ENCODE assay signal across 26 cellular contexts in the genomic region with DNA sequence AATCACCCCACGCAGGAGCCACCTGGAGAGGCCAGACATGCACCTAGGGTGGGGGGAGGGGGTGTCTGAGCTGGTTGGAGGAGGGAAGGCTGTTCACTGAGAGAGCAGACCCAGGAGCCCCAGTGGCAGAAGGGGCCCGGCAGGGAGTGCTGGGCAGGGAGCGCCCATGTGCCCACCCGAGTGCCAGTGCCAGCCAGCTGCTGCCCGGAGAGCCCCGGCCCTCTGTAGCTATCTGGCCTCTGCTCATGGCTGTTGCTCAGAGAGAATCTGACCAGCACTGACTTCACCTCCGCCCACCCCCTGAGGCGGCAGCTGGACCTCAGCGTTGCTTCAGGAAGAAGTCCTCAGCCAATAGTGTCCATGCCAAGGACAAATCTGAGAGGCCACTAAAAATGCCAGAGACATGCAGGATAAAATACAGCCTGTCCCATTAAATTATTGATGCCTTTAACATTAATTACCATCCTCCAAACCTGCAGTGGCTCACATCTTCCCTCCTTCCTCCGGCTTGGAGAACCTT. TPM values are rescaled to one million over a fixed set of nuclear protein-coding genes. Genes with fewer than 3 reads are reported as not detected.
"Had no signal": no experiment of that assay in that cellular context is flagged by ENCODE, and none has a peak within 500 bp of the region (broad histone marks: within the 10 kb centered on the region; RNA-seq: fewer than 3 reads in every experiment).

No MANE protein-coding gene starts in this region.

- H3K36me3 Mint-ChIP-seq: naive B cell; stimulated activated naive B cell treated with anti-CD40 and anti-IgM and Interleukin-4, amounts not matched to agents 10 μg/mL and 1 μg/mL and 100 μg/mL, for 72 hours had no signal

- H3K4me3 Mint-ChIP-seq: nephron; stimulated activated naive B cell treated with anti-CD40 and anti-IgM and Interleukin-4, amounts not matched to agents 10 μg/mL and 1 μg/mL and 100 μg/mL, for 72 hours; stimulated activated naive CD8-positive, alpha-beta T cell treated with anti-CD3 and anti-CD28 coated beads, Interleukin-15, amount 100 ng/mL, for 72 hours had no signal

- H3K36me3 ChIP-seq: heart left ventricle, neutrophil, right lobe of liver, tibial nerve, upper lobe of right lung, vagina had no signal

- H3K27ac Mint-ChIP-seq: nephron; stimulated activated naive B cell treated with anti-CD40 and anti-IgM and Interleukin-4, amounts not matched to agents 10 μg/mL and 1 μg/mL and 100 μg/mL, for 72 hours; stimulated activated naive CD8-positive, alpha-beta T cell treated with anti-CD3 and anti-CD28 coated beads, Interleukin-15, amount 100 ng/mL, for 72 hours had no signal

- H3K27me3 ChIP-seq: testis had no signal

- H3K4me3 ChIP-seq: heart left ventricle, psoas muscle, right lobe of liver, testis, tibial nerve, upper lobe of right lung, vagina had no signal

- DNase-seq: effector CD8-positive, alpha-beta T cell; foreskin melanocyte; heart left ventricle; hippocampal formation; kidney glomerular epithelial cell; mesendoderm; naive B cell; psoas muscle; retina; right lobe of liver; stimulated activated CD4-positive, alpha-beta T cell treated with anti-CD3 and anti-CD28 coated beads, Interleukin-4, amount 100 ng/mL, for 4 hours; stimulated activated naive B cell treated with anti-CD40 and anti-IgM and Interleukin-4, amounts not matched to agents 10 μg/mL and 1 μg/mL and 100 μg/mL, for 72 hours; stimulated activated naive CD8-positive, alpha-beta T cell treated with anti-CD3 and anti-CD28 coated beads, Interleukin-15, amount 100 ng/mL, for 72 hours; testis; upper lobe of right lung had no signal

- H3K9me3 ChIP-seq: heart left ventricle, neutrophil, psoas muscle, right lobe of liver, testis, tibial nerve, upper lobe of right lung, vagina had no signal

- H3K27ac ChIP-seq: heart left ventricle, neutrophil, psoas muscle, right lobe of liver, testis, tibial nerve, upper lobe of right lung, vagina had no signal

- H3K9me3 Mint-ChIP-seq: naive B cell; stimulated activated naive B cell treated with anti-CD40 and anti-IgM and Interleukin-4, amounts not matched to agents 10 μg/mL and 1 μg/mL and 100 μg/mL, for 72 hours; stimulated activated naive CD8-positive, alpha-beta T cell treated with anti-CD3 and anti-CD28 coated beads, Interleukin-15, amount 100 ng/mL, for 72 hours had no signal

- H3K4me1 ChIP-seq: psoas muscle had no signal

- FAIRE-seq: islet of Langerhans had no signal

RNA-seq across cellular contexts. Expression of a gene that starts 31.5 kb away (rescaled TPM):
- total RNA-seq: dermis microvascular lymphatic vessel endothelial cell, heart left ventricle, liver, lung microvascular endothelial cell, osteoblast, psoas muscle, right lobe of liver, subcutaneous adipose tissue, tibial nerve, upper lobe of right lung, vagina had no signal
- polyA plus RNA-seq: esophagus, heart left ventricle, liver, psoas muscle had no signal
